8 cellular contexts compared by ENCODE assay signal in the genomic region with DNA sequence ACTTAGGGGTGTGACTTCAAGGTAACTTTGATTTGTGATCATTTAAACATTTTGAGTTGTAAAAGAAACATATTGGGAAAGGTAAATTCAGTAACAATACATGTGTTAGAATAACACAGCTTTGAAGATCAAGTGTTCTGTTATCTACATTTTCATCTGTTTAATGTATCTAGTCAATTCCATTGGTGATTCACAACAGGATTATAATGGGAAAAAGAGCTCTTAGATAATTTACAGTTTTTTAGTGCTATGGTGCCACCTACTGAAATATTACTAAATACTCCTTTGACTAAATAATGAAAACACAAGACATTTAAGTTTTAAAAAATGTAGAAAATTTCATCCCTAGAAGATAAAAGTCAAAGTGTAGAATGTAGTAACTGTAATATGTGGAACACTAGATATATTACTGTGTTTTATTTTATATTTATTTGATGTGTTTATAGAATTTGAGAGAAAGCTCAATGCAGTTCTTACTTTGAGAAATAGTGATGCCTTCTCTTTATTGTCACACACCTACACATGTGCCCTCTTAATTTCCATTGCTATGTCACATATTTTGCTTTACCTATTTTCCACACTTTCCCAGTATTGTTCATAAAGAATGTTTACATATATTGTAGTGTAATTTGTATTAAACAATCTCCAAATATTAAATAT. TPM values are rescaled to one million over a fixed set of nuclear protein-coding genes. Genes with fewer than 3 reads are reported as not detected.
A peak's percentile ranks its signal among the peaks of the same experiment; 100 is the strongest.
DNase-seq lines count a peak whose midpoint lies in the region; ATAC-seq lines count a peak whose summit lies in the region.

No MANE protein-coding gene starts in this region.

- peaks cover 76% of the 10 kb centered on the region for H3K4me1 Mint-ChIP-seq in T-helper 2 cell treated with Interferon-gamma antibody and Interleukin-4, amounts not matched to agents 5 μg/mL and 100 μg/mL, for 36 hours (ENCODE audit: low read depth)

- H3K36me3 Mint-ChIP-seq in T-helper 2 cell treated with Interferon-gamma antibody and Interleukin-4, amounts not matched to agents 5 μg/mL and 100 μg/mL, for 36 hours (ENCODE audit: low read depth): peaks cover 46% of the 10 kb centered on the region

- H3K4me3 Mint-ChIP-seq in T-helper 2 cell treated with Interferon-gamma antibody and Interleukin-4, amounts not matched to agents 5 μg/mL and 100 μg/mL, for 36 hours: peak overlapping the region; percentile 71

- no peaks in the 10 kb centered on the region for H3K9me3 Mint-ChIP-seq in T-helper 2 cell treated with Interferon-gamma antibody and Interleukin-4, amounts not matched to agents 5 μg/mL and 100 μg/mL, for 36 hours

- H3K27ac Mint-ChIP-seq in T-helper 2 cell treated with Interferon-gamma antibody and Interleukin-4, amounts not matched to agents 5 μg/mL and 100 μg/mL, for 36 hours: peak overlapping the region; percentile 32

- no peaks in the 10 kb centered on the region for H3K27me3 Mint-ChIP-seq in T-helper 2 cell treated with Interferon-gamma antibody and Interleukin-4, amounts not matched to agents 5 μg/mL and 100 μg/mL, for 36 hours (ENCODE audit: low read depth)

- ATAC-seq in GM21526 (IDR thresholded peaks at IDR 0.05; ENCODE audit: low FRiP score, unreplicated experiment) (no peak), GM19351 (IDR thresholded peaks at IDR 0.05; ENCODE audit: unreplicated experiment) (no peak)

- DNase-seq in T-helper 2 cell treated with Interferon-gamma antibody and Interleukin-4, amounts not matched to agents 5 μg/mL and 100 μg/mL, for 36 hours (ENCODE audit: low spot score): no peak
- DNase-seq in T-helper 2 cell: no peak
- peak; percentile 41 to 79 for DNase-seq in NCI-H2081 (lab: John Stamatoyannopoulos, UW)
- DNase-seq in amniotic epithelial cell (ENCODE audit: low read depth): peak; percentile 63
- DNase-seq in myocyte (ENCODE audit: low read depth): peak; percentile 60
- no peak for DNase-seq in activated gamma-delta T cell (lab: John Stamatoyannopoulos, UW)

RNA-seq across cellular contexts. Expression of a gene that starts 47.4 kb away (rescaled TPM):
- 0.05 and 0.16 TPM in 2 replicates for total RNA-seq in myocyte
- polyA plus RNA-seq in myocyte (2012): 0.28 TPM

Comparison
In these comparisons a context has a peak if more than half of its experiments do, and no peak if none do; other contexts are left out.
1. DNase-seq: peak in NCI-H2081 (2 of 2), amniotic epithelial cell (single experiment) and myocyte (single experiment); none in T-helper 2 cell treated with Interferon-gamma antibody and Interleukin-4, amounts not matched to agents 5 μg/mL and 100 μg/mL, for 36 hours (single experiment), T-helper 2 cell (0 of 5) and activated gamma-delta T cell (single experiment).